Comparison of ENCODE assay signal across 29 cellular contexts in genomic region chr16:31305219-31305618, GRCh38. TPM values are rescaled to one million over a fixed set of nuclear protein-coding genes. Genes with fewer than 3 reads are reported as not detected.
"Had no signal": no experiment of that assay in that cellular context is flagged by ENCODE, and none has a peak within 500 bp of the region (broad histone marks: within the 10 kb centered on the region; RNA-seq: fewer than 3 reads in every experiment).

No MANE protein-coding gene starts in this region.

- H2AFZ ChIP-seq: parathyroid adenoma had no signal

- H3K9ac ChIP-seq: parathyroid adenoma had no signal

- H3K9me3 ChIP-seq: ovary, right lobe of liver, suprapubic skin, testis, tibial artery, upper lobe of right lung, uterus had no signal

- H3K27ac ChIP-seq: ovary, parathyroid adenoma, psoas muscle, right lobe of liver, sigmoid colon, suprapubic skin, testis, tibial artery, transverse colon, upper lobe of right lung, uterus had no signal

- ATAC-seq: naive thymus-derived CD8-positive, alpha-beta T cell; psoas muscle; right cardiac atrium; right lobe of liver; stimulated activated effector memory CD8-positive, alpha-beta T cell treated with anti-CD3 and anti-CD28 coated beads, Interleukin-12 subunit alpha, Interleukin-12 subunit beta, amount 100 ng/mL, for 72 hours; stimulated activated naive B cell treated with anti-CD40 and anti-IgM and Interleukin-4, amounts not matched to agents 10 μg/mL and 1 μg/mL and 100 μg/mL, for 72 hours; stimulated activated naive CD8-positive, alpha-beta T cell treated with anti-CD3 and anti-CD28 coated beads, Interleukin-15, amount 100 ng/mL, for 72 hours; stimulated activated naive CD8-positive, alpha-beta T cell treated with anti-CD3 and anti-CD28 coated beads, Interleukin-15, Interleukin-2, amounts not matched to agents 100 U/mL and 50 U/mL, for 24 hours; upper lobe of right lung had no signal

- H3K36me3 ChIP-seq: ovary, right lobe of liver, sigmoid colon, suprapubic skin, tibial artery, transverse colon, upper lobe of right lung, uterus had no signal

- DNase-seq: naive B cell; naive thymus-derived CD8-positive, alpha-beta T cell; nephron progenitor cell; occipital lobe; ovary; posterior cingulate gyrus; psoas muscle; right cardiac atrium; right lobe of liver; sigmoid colon; small intestine; stimulated activated CD4-positive, alpha-beta T cell treated with anti-CD3 and anti-CD28 coated beads, Interleukin-15, amount 100 ng/mL, for 24 hours; stimulated activated CD4-positive, alpha-beta T cell treated with anti-CD3 and anti-CD28 coated beads, Interleukin-2, amount 100 ng/mL, for 24 hours; stimulated activated CD4-positive, alpha-beta T cell treated with anti-CD3 and anti-CD28 coated beads, Interleukin-2, amount 100 ng/mL, for 48 hours; stimulated activated CD4-positive, alpha-beta T cell treated with anti-CD3 and anti-CD28 coated beads, Interleukin-4, amount 100 ng/mL, for 24 hours; stimulated activated naive B cell treated with anti-CD40 and anti-IgM and Interleukin-4, amounts not matched to agents 10 μg/mL and 1 μg/mL and 100 μg/mL, for 72 hours; stimulated activated naive CD8-positive, alpha-beta T cell treated with anti-CD3 and anti-CD28 coated beads, Interleukin-15, amount 100 ng/mL, for 72 hours; stimulated activated naive CD8-positive, alpha-beta T cell treated with anti-CD3 and anti-CD28 coated beads, Interleukin-15, Interleukin-2, amounts not matched to agents 100 U/mL and 50 U/mL, for 24 hours; substantia nigra; testis; tibial artery; transverse colon; upper lobe of right lung; uterus had no signal

- H3K4me1 ChIP-seq: parathyroid adenoma, psoas muscle, right lobe of liver, sigmoid colon, suprapubic skin, testis, transverse colon, uterus had no signal

- H3K27me3 ChIP-seq: ovary, right lobe of liver, suprapubic skin, tibial artery, upper lobe of right lung, uterus had no signal

- H3K4me3 ChIP-seq: ovary, psoas muscle, right lobe of liver, sigmoid colon, suprapubic skin, testis, tibial artery, transverse colon, upper lobe of right lung, uterus had no signal

- H3K79me2 ChIP-seq: parathyroid adenoma had no signal

- FAIRE-seq: small intestine had no signal

RNA-seq across cellular contexts. Expression of gene ITGAM, which starts 45.4 kb away (rescaled TPM):
- total RNA-seq: neural crest cell, progenitor cell of endocrine pancreas had no signal

RNA-seq across cellular contexts. Expression of gene ITGAX, which starts 49.8 kb away (rescaled TPM):
- total RNA-seq: neural crest cell, progenitor cell of endocrine pancreas had no signal
